Comparison of ENCODE assay signal across 8 cellular contexts in the genomic region with DNA sequence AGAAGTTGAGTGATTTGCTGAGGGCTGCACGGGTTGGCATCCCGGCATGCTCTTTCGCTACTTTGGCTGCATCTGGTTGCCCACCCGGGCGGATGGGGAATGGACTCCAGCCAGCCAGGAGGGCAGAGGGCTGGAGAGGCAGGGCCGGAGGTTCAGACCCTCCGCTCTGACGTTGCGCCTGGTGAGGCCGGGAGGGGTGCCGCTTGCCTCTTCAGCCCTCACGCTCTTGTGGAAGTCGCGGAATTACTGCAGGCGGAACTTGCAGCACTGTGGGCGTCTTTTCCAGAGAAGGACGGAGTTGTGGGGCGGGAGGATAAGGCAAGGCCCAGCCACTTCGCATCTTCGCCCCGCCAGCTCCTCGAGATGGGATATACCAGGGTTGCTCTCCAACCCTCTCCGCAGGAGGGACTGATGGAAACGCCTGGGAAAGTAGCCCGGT. TPM values are rescaled to one million over a fixed set of nuclear protein-coding genes. Genes with fewer than 3 reads are reported as not detected.
A peak's percentile ranks its signal among the peaks of the same experiment; 100 is the strongest.
DNase-seq lines count a peak whose midpoint lies in the region; TF ChIP-seq lines count a peak whose summit lies in the region.

No MANE protein-coding gene starts in this region.

- no peak for TF ChIP-seq RAD21 in neural cell (conservative IDR thresholded peaks at IDR 0.05)

- TF ChIP-seq CTCF in HEK293 (tag by site-specific recombination; IDR thresholded peaks at IDR 0.05) (0 out of 2 replicates have a peak, but pooled peaks have one; percentile 18), Peyer's patch (IDR thresholded peaks at IDR 0.05) (no peak), neural cell (IDR thresholded peaks at IDR 0.05; ENCODE audit: poor library complexity, severe bottlenecking) (no peak)

- peak overlapping the region; percentile 93 for H3K4me3 ChIP-seq in HEK293 (ENCODE audit: low read depth, low read length)
- peak overlapping the region; percentile 75 to 85 (median 78) for H3K4me3 ChIP-seq in Peyer's patch
- H3K4me3 ChIP-seq in neural cell (ENCODE audit: low read length) = peak overlapping the region; percentile 86

- H3K9me2 ChIP-seq in neural cell (ENCODE audit: insufficient read depth, low read length) = no peaks in the 10 kb centered on the region

- no peaks in the 10 kb centered on the region for H3K9me3 ChIP-seq in HEK293 (ENCODE audit: control insufficient read depth, insufficient read depth, low read depth, low read length)
- no peaks in the 10 kb centered on the region for H3K9me3 ChIP-seq in Peyer's patch
- H3K9me3 ChIP-seq in neural cell (ENCODE audit: low read length) = no peaks in the 10 kb centered on the region

- POLR2A ChIA-PET in HEK293 (lab: Yijun Ruan, JAX) = interaction anchor here (0.8 to 1.7 kb wide), 17 partner anchors 9 to 322 kb away, joined by 3 to 15 read pairs (median 4); partner anchors contain the start of genes ARFRP1, GMEB2, HELZ2 and PRPF6

- TF ChIP-seq POLR2A in Peyer's patch (IDR thresholded peaks at IDR 0.05) = no peak

- no peaks in the 10 kb centered on the region for H3K79me2 ChIP-seq in neural cell (replicated peaks; ENCODE audit: insufficient read depth, low read length)

- H3K27me3 ChIP-seq in Peyer's patch (peaks cover 0 to 2% of the 10 kb centered on the region in 2 donors), neural cell (ENCODE audit: insufficient read depth, low read depth, low read length) (no peaks in the 10 kb centered on the region)

- H3K36me3 ChIP-seq in HEK293 (ENCODE audit: control insufficient read depth in 2 of 2, insufficient read depth in 1 of 2, low read length in 2 of 2) (peaks cover 0 to 36% of the 10 kb centered on the region in 2 experiments; a peak in 1 of 3 replicates), Peyer's patch (peaks cover 0 to 27% (median 0%) of the 10 kb centered on the region in 3 donors), neural cell (ENCODE audit: insufficient read depth, low read length) (no peaks in the 10 kb centered on the region)

- H3K27ac ChIP-seq in HEK293 (ENCODE audit: extremely low read depth, low read depth, low read length) (peak overlapping the region; percentile 81; the same call in 1 of the 2 replicates), Peyer's patch (peak overlapping the region; percentile 68 to 90 (median 84)), epithelial cell of prostate (peak overlapping the region; percentile 50), neural cell (ENCODE audit: low read length) (peak overlapping the region; percentile 55)

- H3K4me2 ChIP-seq in neural cell (ENCODE audit: low read length) = peak overlapping the region; percentile 78

- no peak for TF ChIP-seq EP300 in neural cell (conservative IDR thresholded peaks at IDR 0.05; ENCODE audit: poor library complexity, severe bottlenecking)

- peak overlapping the region; percentile 64 for H3K9ac ChIP-seq in neural cell (ENCODE audit: low read length)

- CTCF ChIA-PET in HEK293 (lab: Yijun Ruan, JAX) = no interaction called here

- DNase-seq in GM04503 (ENCODE audit: low read depth) (peak; percentile 14), Peyer's patch (no peak), epithelial cell of prostate (ENCODE audit: low read depth, low spot score) (no peak), OCI-M1 (lab: John Stamatoyannopoulos, UW) (no peak), NCI-H187 (lab: John Stamatoyannopoulos, UW) (no peak), T1000 (lab: John Stamatoyannopoulos, UW) (no peak)

- no peaks in the 10 kb centered on the region for H4K20me1 ChIP-seq in neural cell (ENCODE audit: insufficient read depth)

- H3F3A ChIP-seq in neural cell (ENCODE audit: insufficient read depth, low read length, poor library complexity, severe bottlenecking) = no peaks in the 10 kb centered on the region

- H2AFZ ChIP-seq in neural cell (ENCODE audit: low read depth, low read length) = peak overlapping the region; percentile 32

- H3K4me1 ChIP-seq in HEK293 (ENCODE audit: control insufficient read depth, insufficient read depth, low read length) (no peaks in the 10 kb centered on the region), Peyer's patch (peaks cover 0 to 23% (median 9%) of the 10 kb centered on the region in 4 donors)

TF ChIP-seq in HEK293, 187 proteins besides CTCF, POLR2A, EP300 and RAD21 (continues in another document):
- TF ChIP-seq ZNF138 (tag by site-specific recombination; IDR thresholded peaks at IDR 0.05; ENCODE audit: borderline replicate concordance) = no peak
- TF ChIP-seq RBAK (tag by site-specific recombination; IDR thresholded peaks at IDR 0.05) = no peak
- no peak for TF ChIP-seq ZBTB7A (tag by site-specific recombination; IDR thresholded peaks at IDR 0.05; ENCODE audit: low read depth)
- TF ChIP-seq ZNF501 (tag by site-specific recombination; IDR thresholded peaks at IDR 0.05) = no peak
- peak; percentile 92 for TF ChIP-seq SP2 (tag by site-specific recombination; IDR thresholded peaks at IDR 0.05)
- no peak for TF ChIP-seq ZNF18 (tag by site-specific recombination; IDR thresholded peaks at IDR 0.05)
- TF ChIP-seq ZNF426 (tag by site-specific recombination; IDR thresholded peaks at IDR 0.05) = no peak
- TF ChIP-seq SETDB1 (IDR thresholded peaks at IDR 0.05; ENCODE audit: insufficient read length, low read length) = no peak
- TF ChIP-seq ZNF544 (tag by site-specific recombination; IDR thresholded peaks at IDR 0.05) = no peak
- no peak for TF ChIP-seq ZNF654 (tag by site-specific recombination; IDR thresholded peaks at IDR 0.05; ENCODE audit: low read depth)
- no peak for TF ChIP-seq ZNF391 (tag by site-specific recombination; IDR thresholded peaks at IDR 0.05; ENCODE audit: borderline replicate concordance, low read depth)
- no peak for TF ChIP-seq KLF10 (tag by site-specific recombination; IDR thresholded peaks at IDR 0.05)
- TF ChIP-seq ZNF571 (tag by site-specific recombination; IDR thresholded peaks at IDR 0.05) = no peak
- TF ChIP-seq ZNF140 (tag by site-specific recombination; IDR thresholded peaks at IDR 0.05) = no peak
- no peak for TF ChIP-seq KLF1 (tag by site-specific recombination; IDR thresholded peaks at IDR 0.05)

TF ChIP-seq in neural cell, 6 proteins besides CTCF, POLR2A, EP300 and RAD21:
- TF ChIP-seq SMC3 (conservative IDR thresholded peaks at IDR 0.05; ENCODE audit: poor library complexity) (no peak), EZH2 (IDR thresholded peaks at IDR 0.05; ENCODE audit: borderline replicate concordance, insufficient read depth, low read length, poor library complexity, severe bottlenecking) (no peak), MXI1 (conservative IDR thresholded peaks at IDR 0.05; ENCODE audit: poor library complexity, severe bottlenecking) (no peak), POLR2AphosphoS5 (IDR thresholded peaks at IDR 0.05) (no peak), TAF1 (IDR thresholded peaks at IDR 0.05; ENCODE audit: low read depth) (no peak), REST (IDR thresholded peaks at IDR 0.05; ENCODE audit: borderline replicate concordance) (no peak)

RNA-seq across cellular contexts. Expression of gene RTEL1, which starts 0.7 kb away (rescaled TPM):
- 10 to 100 TPM; 25.6 to 61.1 (median 30.2) TPM for total RNA-seq in Peyer's patch
- 29.2 and 31.9 TPM in 2 replicates for polyA plus RNA-seq in neural cell
- polyA minus RNA-seq in neural cell = 10.7 and 17.8 TPM in 2 replicates

RNA-seq across cellular contexts. Expression of gene STMN3, which starts 5.5 kb away (rescaled TPM):
- 10 to 100 TPM in 1 of 4 donors, 1 to 10 TPM in 3; 3.4 to 23.1 (median 5.6) TPM for total RNA-seq in Peyer's patch
- polyA plus RNA-seq in neural cell = 268 and 322 TPM in 2 replicates
- 161 and 172 TPM in 2 replicates for polyA minus RNA-seq in neural cell

RNA-seq across cellular contexts. Expression of gene GMEB2, which starts 31.9 kb away (rescaled TPM):
- 10 to 100 TPM; 13.8 to 24.5 (median 17.1) TPM for total RNA-seq in Peyer's patch
- 13.7 and 14.1 TPM in 2 replicates for polyA plus RNA-seq in neural cell
- 16.0 and 17.8 TPM in 2 replicates for polyA minus RNA-seq in neural cell

RNA-seq across cellular contexts. Expression of gene TNFRSF6B, which starts 37.7 kb away (rescaled TPM):
- total RNA-seq in Peyer's patch = 1 to 10 TPM in 3 of 4 donors, not detected in 1; 2.1 to 4.2 (median 2.7) TPM
- polyA plus RNA-seq in neural cell = 9.4 TPM in 1 of 2 replicates, not detected in the other
- polyA minus RNA-seq in neural cell = not detected in 2 replicates

RNA-seq across cellular contexts. Expression of gene ARFRP1, which starts 49.0 kb away (rescaled TPM):
- 10 to 100 TPM; 39.1 to 67.6 (median 46.3) TPM for total RNA-seq in Peyer's patch
- 70.9 and 78.0 TPM in 2 replicates for polyA plus RNA-seq in neural cell
- 24.1 and 24.7 TPM in 2 replicates for polyA minus RNA-seq in neural cell
